Comparison of ENCODE assay signal across 25 cellular contexts in the genomic region with DNA sequence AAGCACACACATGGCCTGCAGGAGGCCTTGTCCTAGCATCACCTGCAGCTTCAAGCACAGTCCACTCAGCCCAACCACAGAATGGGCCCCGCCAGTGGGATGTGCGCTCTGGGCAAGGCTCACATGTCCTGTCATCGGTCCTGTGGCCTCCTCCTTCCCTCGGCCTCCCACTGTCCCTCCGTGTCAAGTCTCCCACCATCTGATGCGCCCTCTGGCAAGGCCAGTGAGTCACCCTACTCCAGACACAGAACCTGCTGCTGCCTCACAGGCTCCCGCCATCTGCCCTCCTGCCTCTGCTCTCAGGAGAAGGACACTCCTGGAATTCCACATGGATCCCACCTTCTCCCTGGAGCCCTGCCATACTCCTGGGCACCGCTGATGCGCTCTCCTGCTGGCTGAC. TPM values are rescaled to one million over a fixed set of nuclear protein-coding genes. Genes with fewer than 3 reads are reported as not detected.
A peak's percentile ranks its signal among the peaks of the same experiment; 100 is the strongest.
DNase-seq lines count a peak whose midpoint lies in the region; ATAC-seq, FAIRE-seq and TF ChIP-seq lines count a peak whose summit lies in the region.
"Had no signal": no experiment of that assay in that cellular context is flagged by ENCODE, and none has a peak within 500 bp of the region (broad histone marks: within the 10 kb centered on the region; RNA-seq: fewer than 3 reads in every experiment).

No MANE protein-coding gene starts in this region.

- no peak overlapping the region for H3K14ac ChIP-seq in trophoblast cell (ENCODE audit: low read length)

- H3K4ac ChIP-seq in trophoblast cell (ENCODE audit: low read depth, low read length), result no peak overlapping the region

- H2BK120ac ChIP-seq in trophoblast cell (ENCODE audit: insufficient read depth, low read length, poor library complexity), result no peak overlapping the region

- H2AFZ ChIP-seq in trophoblast cell (ENCODE audit: insufficient read depth, low read length, poor library complexity), result no peak overlapping the region

- no peak overlapping the region for H3K4me2 ChIP-seq in trophoblast cell (ENCODE audit: low read length)

- no peaks in the 10 kb centered on the region for H3K9me3 ChIP-seq in trophoblast cell (ENCODE audit: insufficient read depth, low read depth, low read length)
- H3K9me3 ChIP-seq: ascending aorta, MG63, testis had no signal

- H3K9ac ChIP-seq in trophoblast cell (ENCODE audit: low read length), result no peak overlapping the region

- TF ChIP-seq CTCF in bronchial epithelial cell (IDR thresholded peaks at IDR 0.05; ENCODE audit: insufficient read depth, low read length, severe bottlenecking), result no peak

- H3K36me3 ChIP-seq in bronchial epithelial cell (ENCODE audit: control insufficient read depth, insufficient read depth, low read length), result no peaks in the 10 kb centered on the region
- H3K36me3 ChIP-seq in trophoblast cell (ENCODE audit: control insufficient read depth in 1 of 2, insufficient read depth in 2 of 2, low read length in 2 of 2), result no peaks in the 10 kb centered on the region
- H3K36me3 ChIP-seq: MG63 had no signal

- no peak overlapping the region for H4K8ac ChIP-seq in trophoblast cell (ENCODE audit: low read depth, low read length)

- ATAC-seq in GM18498 (IDR thresholded peaks at IDR 0.05; ENCODE audit: unreplicated experiment), result no peak
- ATAC-seq: activated CD4-positive, alpha-beta T cell treated with anti-CD3 and anti-CD28 coated beads for 36 hours; effector memory CD8-positive, alpha-beta T cell; left cardiac atrium had no signal

- H3K79me2 ChIP-seq in trophoblast cell (ENCODE audit: control insufficient read depth, insufficient read depth, low read length, poor library complexity), result no peaks in the 10 kb centered on the region

- peak; percentile 50 for DNase-seq in EL
- peak; percentile 28 for DNase-seq in NCI-H226
- DNase-seq in bronchial epithelial cell (ENCODE audit: low read depth), result peak; percentile 18
- DNase-seq in trophoblast cell, result peak; percentile 12 to 22
- no peak for DNase-seq in NCI-H187 treated with DMSO at 0.1 percent for 48 hours (lab: John Stamatoyannopoulos, UW)
- DNase-seq in central memory CD4-positive, alpha-beta T cell, result no peak
- DNase-seq: activated CD4-positive, alpha-beta T cell treated with anti-CD3 and anti-CD28 coated beads for 36 hours; CD4-positive, alpha-beta memory T cell; DMS153; effector memory CD8-positive, alpha-beta T cell; left cardiac atrium; mesenchymal stem cell; MG63; NCI-H1417 treated with DMSO at 0.1 percent for 48 hours; occipital lobe; SHP77; stimulated activated CD4-positive, alpha-beta T cell treated with anti-CD3 and anti-CD28 coated beads, Interleukin-1b, Interleukin-23, amount 100 ng/mL, for 48 hours; stimulated activated naive CD4-positive, alpha-beta T cell; SW 1271; testis had no signal

- H2AK5ac ChIP-seq in trophoblast cell (ENCODE audit: low read length), result no peak overlapping the region

- no peak overlapping the region for H4K12ac ChIP-seq in trophoblast cell (ENCODE audit: low read depth, low read length)

- H3K27ac ChIP-seq in trophoblast cell (ENCODE audit: low read depth, low read length), result no peak overlapping the region
- H3K27ac ChIP-seq: ascending aorta, skin epidermis, testis had no signal

- no peak overlapping the region for H3K4me3 ChIP-seq in bronchial epithelial cell (ENCODE audit: low read depth, low read length)
- no peak overlapping the region for H3K4me3 ChIP-seq in trophoblast cell (ENCODE audit: low read depth, low read length)
- H3K4me3 ChIP-seq: ascending aorta, MG63, skin epidermis, testis had no signal

- H3K23ac ChIP-seq in trophoblast cell (ENCODE audit: low read length), result no peak overlapping the region

- H2BK5ac ChIP-seq in trophoblast cell (ENCODE audit: low read depth, low read length, poor library complexity), result no peak overlapping the region

- no CpG with 5 or more reads among the region's 9 CpGs for WGBS in trophoblast cell (ENCODE audit: extremely low coverage, insufficient coverage, insufficient read length)

- H2BK12ac ChIP-seq in trophoblast cell (ENCODE audit: low read length), result no peak overlapping the region

- peaks cover 17 to 19% of the 10 kb centered on the region in 2 experiments for H3K4me1 ChIP-seq in trophoblast cell (ENCODE audit: control insufficient read depth in 1 of 2, insufficient read depth in 2 of 2, low read length in 2 of 2)
- H3K4me1 ChIP-seq: ascending aorta had no signal

- no peak for FAIRE-seq in bronchial epithelial cell (lab: Jason Lieb, UNC)
- FAIRE-seq: GM12891, H1 had no signal

- H4K91ac ChIP-seq in trophoblast cell (ENCODE audit: low read depth, low read length), result no peak overlapping the region

- no peak overlapping the region for H3K18ac ChIP-seq in trophoblast cell (ENCODE audit: low read length)

- H3K79me1 ChIP-seq in trophoblast cell (ENCODE audit: low read length), result no peaks in the 10 kb centered on the region

- H3K27me3 ChIP-seq in bronchial epithelial cell (ENCODE audit: control insufficient read depth, insufficient read depth, low read length) (peaks cover 3% of the 10 kb centered on the region), trophoblast cell (ENCODE audit: insufficient read depth, low read length) (no peaks in the 10 kb centered on the region)
- H3K27me3 ChIP-seq: ascending aorta, MG63, testis had no signal

RNA-seq across cellular contexts. Expression of a gene that starts 14.2 kb away (rescaled TPM):
- 1.3 and 1.8 TPM in 2 replicates for total RNA-seq in bronchial epithelial cell
- polyA plus RNA-seq in trophoblast cell (2013), result 0.55 and 0.57 TPM in 2 replicates

Comparison
In these comparisons a context has a peak if more than half of its experiments do, and no peak if none do; other contexts are left out.
1. DNase-seq: peak in EL (single experiment), NCI-H226 (single experiment), bronchial epithelial cell (single experiment) and trophoblast cell (2 of 2); none in NCI-H187 treated with DMSO at 0.1 percent for 48 hours (single experiment) and central memory CD4-positive, alpha-beta T cell (single experiment).